ENCODE assay signal across 11 cellular contexts in the genomic region with DNA sequence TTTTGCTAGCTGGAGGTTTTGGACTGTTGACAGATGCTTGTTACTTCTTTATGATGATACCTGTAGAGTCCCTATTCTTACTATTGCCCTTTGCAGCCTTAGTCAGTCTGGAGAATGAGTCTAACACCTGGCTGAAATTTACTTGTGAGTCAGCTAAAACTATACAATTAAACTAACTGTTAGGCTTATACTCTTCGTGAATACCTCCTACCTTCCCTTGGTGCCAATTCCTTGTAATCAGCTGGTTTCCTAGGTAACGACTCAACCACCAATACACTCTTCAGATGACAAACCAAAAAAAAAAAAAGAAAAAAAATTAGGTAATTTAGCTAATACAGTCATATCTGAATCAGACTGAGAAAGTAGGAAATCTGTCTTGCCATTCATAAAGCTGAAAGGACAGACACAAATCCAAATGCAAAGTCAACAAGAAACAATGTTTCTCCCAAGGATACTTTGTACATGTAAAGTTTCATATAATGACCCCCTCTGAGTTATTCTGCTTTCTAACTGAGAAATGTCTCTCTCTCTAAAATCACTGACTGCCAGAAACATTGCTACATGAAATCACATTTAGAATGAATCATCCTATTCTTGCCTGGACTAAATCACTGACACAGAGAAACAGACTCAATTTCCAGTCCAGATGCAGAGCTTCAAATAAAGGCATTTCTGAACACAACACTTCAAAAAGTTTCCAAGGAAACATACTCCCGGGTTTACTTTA. TPM values are rescaled to one million over a fixed set of nuclear protein-coding genes. Genes with fewer than 3 reads are reported as not detected.
A peak's percentile ranks its signal among the peaks of the same experiment; 100 is the strongest.
DNase-seq lines count a peak whose midpoint lies in the region; ATAC-seq and TF ChIP-seq lines count a peak whose summit lies in the region.
"Had no signal": no experiment of that assay in that cellular context is flagged by ENCODE, and none has a peak within 500 bp of the region (broad histone marks: within the 10 kb centered on the region; RNA-seq: fewer than 3 reads in every experiment).

No MANE protein-coding gene starts in this region.

- H3K4me1 ChIP-seq in adipocyte (ENCODE audit: control insufficient read depth, insufficient read depth, low read length) (peaks cover 21% of the 10 kb centered on the region), smooth muscle cell (ENCODE audit: low read depth) (no peaks in the 10 kb centered on the region)
- H3K4me1 ChIP-seq: upper lobe of left lung had no signal

- no peaks in the 10 kb centered on the region for H3K9me3 Mint-ChIP-seq in activated CD8-positive, alpha-beta T cell treated with anti-CD3 and anti-CD28 coated beads for 36 hours
- no peaks in the 10 kb centered on the region for H3K9me3 Mint-ChIP-seq in activated CD8-positive, alpha-beta T cell treated with anti-CD3 and anti-CD28 coated beads, Interleukin-2, amount 10 ng/mL, durations not matched to agents 7 days and 5 days (ENCODE audit: insufficient read depth)

- H4K20me1 ChIP-seq in smooth muscle cell (ENCODE audit: low read depth): peaks cover 4% of the 10 kb centered on the region

- H3K4me1 Mint-ChIP-seq in activated CD8-positive, alpha-beta T cell treated with anti-CD3 and anti-CD28 coated beads for 36 hours (ENCODE audit: low read depth): peaks cover 5% of the 10 kb centered on the region
- no peaks in the 10 kb centered on the region for H3K4me1 Mint-ChIP-seq in activated CD8-positive, alpha-beta T cell treated with anti-CD3 and anti-CD28 coated beads, Interleukin-2, amount 10 ng/mL, durations not matched to agents 7 days and 5 days (ENCODE audit: low read depth)

- H3K27ac ChIP-seq in smooth muscle cell (ENCODE audit: low read depth): peak overlapping the region; percentile 88
- H3K27ac ChIP-seq: upper lobe of left lung had no signal

- CTCF ChIA-PET in activated CD8-positive, alpha-beta T cell treated with anti-CD3 and anti-CD28 coated beads for 36 hours (lab: Charles Lee): interaction anchor here (0.8 kb wide), 1 partner anchor 133 kb away, joined by 3 read pairs; no protein-coding TSS in a partner anchor
- CTCF ChIA-PET in activated CD8-positive, alpha-beta T cell treated with anti-CD3 and anti-CD28 coated beads, Interleukin-2, amount 10 ng/mL, durations not matched to agents 7 days and 5 days (lab: Charles Lee): interaction anchor here (1.0 kb wide), 1 partner anchor 15 kb away, joined by 3 read pairs; no protein-coding TSS in a partner anchor

- no peak overlapping the region for H3K9ac ChIP-seq in adipocyte (ENCODE audit: low read length)
- H3K9ac ChIP-seq in smooth muscle cell (ENCODE audit: low read depth): peak overlapping the region; percentile 43

- H3K4me3 Mint-ChIP-seq in activated CD8-positive, alpha-beta T cell treated with anti-CD3 and anti-CD28 coated beads for 36 hours: no peak overlapping the region
- no peak overlapping the region for H3K4me3 Mint-ChIP-seq in activated CD8-positive, alpha-beta T cell treated with anti-CD3 and anti-CD28 coated beads, Interleukin-2, amount 10 ng/mL, durations not matched to agents 7 days and 5 days

- 61% methylated on average over 3 of the region's 3 CpGs for WGBS in smooth muscle cell (ENCODE audit: low lambda C conversion rate)

- no peaks in the 10 kb centered on the region for H3K79me2 ChIP-seq in smooth muscle cell (ENCODE audit: low read depth)

- no peak overlapping the region for H2AFZ ChIP-seq in smooth muscle cell (ENCODE audit: low read depth)

- intact Hi-C loops in activated CD8-positive, alpha-beta T cell treated with anti-CD3 and anti-CD28 coated beads for 36 hours (cut with micrococcal nuclease): no loop called here

- DNase-seq in activated CD8-positive, alpha-beta T cell treated with anti-CD3 and anti-CD28 coated beads for 36 hours: no peak
- no peak for DNase-seq in activated CD8-positive, alpha-beta T cell treated with anti-CD3 and anti-CD28 coated beads, Interleukin-2, amount 10 ng/mL, durations not matched to agents 7 days and 5 days
- DNase-seq in adipocyte (ENCODE audit: low read depth): peak; percentile 83
- peak; percentile 52 to 70 for DNase-seq in foreskin fibroblast
- DNase-seq in smooth muscle cell (lab: John Stamatoyannopoulos, UW; ENCODE audit: unreplicated experiment): no peak
- DNase-seq in activated CD4-positive, CD25-positive, alpha-beta regulatory T cell (lab: John Stamatoyannopoulos, UW): no peak
- DNase-seq: activated naive CD4-positive, alpha-beta T cell treated with anti-CD3 and anti-CD28 coated beads, Interleukin-2, amount 50 U/mL, for 16 hours; NCI-H526 treated with DMSO at 0.1 percent for 48 hours; upper lobe of left lung had no signal

- H3K4me2 ChIP-seq in smooth muscle cell: no peak overlapping the region

- POLR2A ChIA-PET in activated CD8-positive, alpha-beta T cell treated with anti-CD3 and anti-CD28 coated beads for 36 hours (lab: Charles Lee): no interaction called here
- POLR2A ChIA-PET in activated CD8-positive, alpha-beta T cell treated with anti-CD3 and anti-CD28 coated beads, Interleukin-2, amount 10 ng/mL, durations not matched to agents 7 days and 5 days (lab: Charles Lee): no interaction called here

- peaks cover 69% of the 10 kb centered on the region for H3K36me3 ChIP-seq in adipocyte (ENCODE audit: control insufficient read depth, insufficient read depth, low read length, severe bottlenecking)
- H3K36me3 ChIP-seq in smooth muscle cell (ENCODE audit: low read depth): peaks cover 39% of the 10 kb centered on the region

- TF ChIP-seq CTCF in activated CD8-positive, alpha-beta T cell treated with anti-CD3 and anti-CD28 coated beads for 36 hours (IDR thresholded peaks at IDR 0.05): no peak
- no peak for TF ChIP-seq CTCF in foreskin fibroblast (IDR thresholded peaks at IDR 0.05; ENCODE audit: low read depth, low read length)
- TF ChIP-seq CTCF in smooth muscle cell (IDR thresholded peaks at IDR 0.05; ENCODE audit: borderline replicate concordance, insufficient read depth, poor library complexity, severe bottlenecking): no peak

- H3K27me3 ChIP-seq in adipocyte (replicated peaks; ENCODE audit: control insufficient read depth, insufficient read depth, low read length) (no peaks in the 10 kb centered on the region), smooth muscle cell (ENCODE audit: low read depth) (no peaks in the 10 kb centered on the region)
- H3K27me3 ChIP-seq: upper lobe of left lung had no signal

- ATAC-seq in activated CD8-positive, alpha-beta T cell treated with anti-CD3 and anti-CD28 coated beads for 36 hours: peak; percentile 39
- no peak for ATAC-seq in activated CD8-positive, alpha-beta T cell treated with anti-CD3 and anti-CD28 coated beads, Interleukin-2, amount 10 ng/mL, durations not matched to agents 7 days and 5 days
- ATAC-seq in GM19452 (IDR thresholded peaks at IDR 0.05; ENCODE audit: unreplicated experiment): no peak
- ATAC-seq in HG02763 (IDR thresholded peaks at IDR 0.05; ENCODE audit: unreplicated experiment): no peak

- no peak overlapping the region for H3K27ac Mint-ChIP-seq in activated CD8-positive, alpha-beta T cell treated with anti-CD3 and anti-CD28 coated beads for 36 hours
- no peak overlapping the region for H3K27ac Mint-ChIP-seq in activated CD8-positive, alpha-beta T cell treated with anti-CD3 and anti-CD28 coated beads, Interleukin-2, amount 10 ng/mL, durations not matched to agents 7 days and 5 days

- H3K9me3 ChIP-seq in adipocyte (ENCODE audit: control insufficient read depth, low read length) (no peaks in the 10 kb centered on the region), smooth muscle cell (replicated peaks; ENCODE audit: low read depth) (no peaks in the 10 kb centered on the region)
- H3K9me3 ChIP-seq: upper lobe of left lung had no signal

- peaks cover 40% of the 10 kb centered on the region for H3K36me3 Mint-ChIP-seq in activated CD8-positive, alpha-beta T cell treated with anti-CD3 and anti-CD28 coated beads for 36 hours (ENCODE audit: low read depth)
- peaks cover 36% of the 10 kb centered on the region for H3K36me3 Mint-ChIP-seq in activated CD8-positive, alpha-beta T cell treated with anti-CD3 and anti-CD28 coated beads, Interleukin-2, amount 10 ng/mL, durations not matched to agents 7 days and 5 days (ENCODE audit: low read depth)

- no peak overlapping the region for H3K4me3 ChIP-seq in adipocyte (ENCODE audit: low read length)
- H3K4me3 ChIP-seq in foreskin fibroblast (ENCODE audit: low read depth in 1 of 2, low read length in 2 of 2): no peak overlapping the region
- no peak overlapping the region for H3K4me3 ChIP-seq in smooth muscle cell
- H3K4me3 ChIP-seq: upper lobe of left lung had no signal

- H3K27me3 Mint-ChIP-seq in activated CD8-positive, alpha-beta T cell treated with anti-CD3 and anti-CD28 coated beads for 36 hours: no peaks in the 10 kb centered on the region
- no peaks in the 10 kb centered on the region for H3K27me3 Mint-ChIP-seq in activated CD8-positive, alpha-beta T cell treated with anti-CD3 and anti-CD28 coated beads, Interleukin-2, amount 10 ng/mL, durations not matched to agents 7 days and 5 days (ENCODE audit: low read depth)

- peaks cover 13% of the 10 kb centered on the region for H3F3A ChIP-seq in smooth muscle cell (ENCODE audit: low read depth)

RNA-seq across cellular contexts. Expression of gene CDKL1, which starts 56.5 kb away (rescaled TPM):
- total RNA-seq in activated CD8-positive, alpha-beta T cell treated with anti-CD3 and anti-CD28 coated beads for 36 hours: 1 to 10 TPM; 3.3 to 7.7 TPM
- total RNA-seq in activated CD8-positive, alpha-beta T cell treated with anti-CD3 and anti-CD28 coated beads, Interleukin-2, amount 10 ng/mL, durations not matched to agents 7 days and 5 days: 10 to 100 TPM in 1 of 2 experiments, 1 to 10 TPM in 1; 8.1 to 12.0 TPM
- total RNA-seq in smooth muscle cell: 3.0 and 4.9 TPM in 2 replicates
- 1.6 and 1.7 TPM in 2 replicates for polyA plus RNA-seq in smooth muscle cell

Comparison
In these comparisons a context has a peak if more than half of its experiments do, and no peak if none do; other contexts are left out.
1. DNase-seq: peak in adipocyte (single experiment) and foreskin fibroblast (2 of 2); none in activated CD8-positive, alpha-beta T cell treated with anti-CD3 and anti-CD28 coated beads for 36 hours (single experiment), activated CD8-positive, alpha-beta T cell treated with anti-CD3 and anti-CD28 coated beads, Interleukin-2, amount 10 ng/mL, durations not matched to agents 7 days and 5 days (single experiment), smooth muscle cell (single experiment) and activated CD4-positive, CD25-positive, alpha-beta regulatory T cell (0 of 4).